ENCODE assay signal across 22 cellular contexts in the genomic region with DNA sequence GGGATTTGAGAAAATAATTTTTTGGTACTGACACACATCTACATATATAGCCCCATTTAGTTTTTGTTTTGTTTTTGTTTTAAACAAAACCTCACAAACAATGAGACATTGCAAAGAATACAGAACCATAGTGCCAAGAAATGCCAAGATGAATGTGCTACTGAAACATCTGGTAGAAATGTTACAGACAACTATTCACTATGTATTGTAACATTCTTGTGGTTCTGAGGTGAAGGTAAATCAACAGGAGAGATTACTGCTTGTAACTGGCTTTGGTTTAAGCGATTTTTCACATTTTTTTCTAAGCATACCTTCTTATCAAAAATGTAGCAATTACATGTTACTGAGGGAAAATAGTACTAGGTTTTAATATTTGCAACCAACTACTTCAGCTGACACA.
DNase-seq lines count a peak whose midpoint lies in the region; ATAC-seq, FAIRE-seq and TF ChIP-seq lines count a peak whose summit lies in the region.
"Had no signal": no experiment of that assay in that cellular context is flagged by ENCODE, and none has a peak within 500 bp of the region (broad histone marks: within the 10 kb centered on the region; RNA-seq: fewer than 3 reads in every experiment).

No MANE protein-coding gene starts in this region.

- H3K4me1 Mint-ChIP-seq in astrocyte (ENCODE audit: low read depth, unreplicated experiment), result peaks cover 6% of the 10 kb centered on the region
- H3K4me1 Mint-ChIP-seq in CD8-positive, alpha-beta T cell (ENCODE audit: low read depth), result no peaks in the 10 kb centered on the region
- H3K4me1 Mint-ChIP-seq: IgD-negative memory B cell had no signal

- CTCF ChIA-PET in CD8-positive, alpha-beta T cell (lab: Charles Lee), result no interaction called here

- POLR2A ChIA-PET in CD8-positive, alpha-beta T cell (lab: Charles Lee), result no interaction called here

- H3K27ac Mint-ChIP-seq in astrocyte (ENCODE audit: unreplicated experiment), result no peak overlapping the region
- no peak overlapping the region for H3K27ac Mint-ChIP-seq in CD8-positive, alpha-beta T cell
- H3K27ac Mint-ChIP-seq: CD4-positive, alpha-beta T cell; IgD-negative memory B cell had no signal

- H3K4me3 Mint-ChIP-seq in astrocyte (ENCODE audit: unreplicated experiment), result no peak overlapping the region
- H3K4me3 Mint-ChIP-seq in CD8-positive, alpha-beta T cell, result no peak overlapping the region
- H3K4me3 Mint-ChIP-seq: CD4-positive, alpha-beta T cell; IgD-negative memory B cell had no signal

- FAIRE-seq in H54 (lab: Jason Lieb, UNC), result peak; percentile 45
- FAIRE-seq in astrocyte (lab: Jason Lieb, UNC), result no peak
- FAIRE-seq: GM12892, GM18507, HTR-8/SVneo, RCC 7860 had no signal

- TF ChIP-seq POLR2A in H54 (IDR thresholded peaks at IDR 0.05; ENCODE audit: low read depth, low read length), result no peak

- H3K27me3 Mint-ChIP-seq in astrocyte (ENCODE audit: low read depth, unreplicated experiment), result no peaks in the 10 kb centered on the region
- no peaks in the 10 kb centered on the region for H3K27me3 Mint-ChIP-seq in CD8-positive, alpha-beta T cell (ENCODE audit: low read depth)
- H3K27me3 Mint-ChIP-seq: CD4-positive, alpha-beta T cell; IgD-negative memory B cell had no signal

- TF ChIP-seq CTCF in astrocyte (IDR thresholded peaks at IDR 0.05; ENCODE audit: insufficient read depth, low read depth, low read length), result no peak
- no peak for TF ChIP-seq CTCF in fibroblast of the aortic adventitia (IDR thresholded peaks at IDR 0.05; ENCODE audit: insufficient read depth, low read length)
- TF ChIP-seq CTCF in CD8-positive, alpha-beta T cell (IDR thresholded peaks at IDR 0.05), result no peak

- intact Hi-C loops in CD8-positive, alpha-beta T cell (cut with DNase I, micrococcal nuclease), result no loop called here

- no peaks in the 10 kb centered on the region for H3K9me3 Mint-ChIP-seq in astrocyte (ENCODE audit: unreplicated experiment)
- peaks cover 10% of the 10 kb centered on the region for H3K9me3 Mint-ChIP-seq in CD8-positive, alpha-beta T cell

- no peaks in the 10 kb centered on the region for H3K9me3 ChIP-seq in astrocyte (ENCODE audit: insufficient read depth, low read depth, low read length)
- H3K9me3 ChIP-seq in CD8-positive, alpha-beta T cell (ENCODE audit: low read length), result no peaks in the 10 kb centered on the region

- no peak overlapping the region for H3K27ac ChIP-seq in astrocyte (ENCODE audit: low read depth, low read length)
- H3K27ac ChIP-seq in CD8-positive, alpha-beta T cell (ENCODE audit: low read depth, low read length), result no peak overlapping the region
- H3K27ac ChIP-seq: HL-60 had no signal

- DNase-seq in A172 (ENCODE audit: low spot score) (peak; percentile 56), H54 (ENCODE audit: insufficient read length, low spot score) (no peak), astrocyte (ENCODE audit: low read depth) (peak; percentile 77), fibroblast of the aortic adventitia (ENCODE audit: low read depth) (peak; percentile 46), G401 (ENCODE audit: low spot score) (no peak), NCI-H2029 treated with DMSO at 0.1 percent for 48 hours (lab: John Stamatoyannopoulos, UW) (no peak)
- DNase-seq in CD8-positive, alpha-beta T cell, result no peak
- no peak for DNase-seq in activated T-cell treated with anti-CD3 and anti-CD28 coated beads, Interleukin-2, amount 50 U/mL, for 1 hour
- DNase-seq: 8988T; CD4-positive, alpha-beta T cell; H7; NCI-H1092 treated with DMSO at 0.1 percent for 48 hours; NCI-H510A; NCI-H748 treated with DMSO at 0.1 percent for 48 hours; NK-92 treated with Interleukin-12 subunit alpha and Interleukin-12 subunit beta, amount 100 ng/mL, for 24 hours had no signal

- no peaks in the 10 kb centered on the region for H3K27me3 ChIP-seq in astrocyte (ENCODE audit: insufficient read depth, low read length)
- H3K27me3 ChIP-seq in CD8-positive, alpha-beta T cell (ENCODE audit: insufficient read depth, low read length), result no peaks in the 10 kb centered on the region

- H3K4me3 ChIP-seq in astrocyte (ENCODE audit: insufficient read depth, low read depth, low read length), result no peak overlapping the region
- H3K4me3 ChIP-seq in fibroblast of the aortic adventitia (ENCODE audit: low read depth, low read length), result no peak overlapping the region
- no peak overlapping the region for H3K4me3 ChIP-seq in CD8-positive, alpha-beta T cell (ENCODE audit: low read depth, low read length)

- no peak overlapping the region for H3K4me2 ChIP-seq in astrocyte (ENCODE audit: low read length)

- H3K36me3 Mint-ChIP-seq in astrocyte (ENCODE audit: low read depth, unreplicated experiment), result no peaks in the 10 kb centered on the region
- no peaks in the 10 kb centered on the region for H3K36me3 Mint-ChIP-seq in CD8-positive, alpha-beta T cell

- no peak overlapping the region for H3K9ac ChIP-seq in astrocyte (ENCODE audit: low read length)

- no peaks in the 10 kb centered on the region for H3K79me2 ChIP-seq in astrocyte (ENCODE audit: insufficient read depth, low read length)

- H3K4me1 ChIP-seq in astrocyte (ENCODE audit: insufficient read depth, low read length), result no peaks in the 10 kb centered on the region
- no peaks in the 10 kb centered on the region for H3K4me1 ChIP-seq in CD8-positive, alpha-beta T cell (ENCODE audit: insufficient read depth, low read length)

- H3K36me3 ChIP-seq in astrocyte (ENCODE audit: insufficient read depth, low read length), result no peaks in the 10 kb centered on the region
- no peaks in the 10 kb centered on the region for H3K36me3 ChIP-seq in CD8-positive, alpha-beta T cell (ENCODE audit: insufficient read depth, low read length)

- H4K20me1 ChIP-seq in astrocyte (ENCODE audit: insufficient read depth, low read length), result no peaks in the 10 kb centered on the region

- H2AFZ ChIP-seq in astrocyte (ENCODE audit: low read depth, low read length), result no peak overlapping the region

- in situ Hi-C loops in G401 (cut with HindIII; ENCODE audit: low sequenced_read_pairs), result no loop called here

- ATAC-seq in CD8-positive, alpha-beta T cell, result no peak
- ATAC-seq: Right ventricle myocardium inferior had no signal

Comparison
In these comparisons a context has a peak if more than half of its experiments do, and no peak if none do; other contexts are left out.
1. DNase-seq: peak in A172 (single experiment), astrocyte (single experiment) and fibroblast of the aortic adventitia (single experiment); none in H54 (single experiment), CD8-positive, alpha-beta T cell (0 of 7), activated T-cell treated with anti-CD3 and anti-CD28 coated beads, Interleukin-2, amount 50 U/mL, for 1 hour (single experiment), G401 (single experiment) and NCI-H2029 treated with DMSO at 0.1 percent for 48 hours (single experiment).